Comparison of ENCODE assay signal across 13 cellular contexts in the genomic region with DNA sequence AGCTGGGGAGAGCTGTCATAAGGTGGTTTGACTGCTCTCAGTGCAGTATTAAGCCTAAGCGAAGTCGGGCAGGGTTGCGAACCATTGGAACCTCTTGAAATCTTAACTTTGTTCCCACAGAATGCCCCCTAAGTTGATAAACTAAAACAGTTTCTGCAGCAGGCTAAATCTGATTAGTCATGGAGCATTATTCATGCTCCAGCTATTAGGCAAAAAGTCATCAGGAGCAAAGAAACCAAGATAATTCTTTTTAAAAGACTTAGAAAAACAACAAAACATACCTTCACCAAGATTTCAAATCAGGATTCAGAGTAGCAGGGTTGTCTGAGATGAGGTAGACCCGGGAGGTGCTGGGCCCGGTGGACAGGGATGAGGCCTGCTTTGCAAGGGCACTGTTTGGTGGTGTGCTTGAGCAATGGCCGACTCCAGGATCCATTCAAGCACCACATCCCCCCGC.
DNase-seq lines count a peak whose midpoint lies in the region; FAIRE-seq and TF ChIP-seq lines count a peak whose summit lies in the region.
"Had no signal": no experiment of that assay in that cellular context is flagged by ENCODE, and none has a peak within 500 bp of the region (broad histone marks: within the 10 kb centered on the region; RNA-seq: fewer than 3 reads in every experiment).

No MANE protein-coding gene starts in this region.

- H3K4me3 Mint-ChIP-seq in H9: no peak overlapping the region
- H3K4me3 Mint-ChIP-seq in astrocyte (ENCODE audit: unreplicated experiment): no peak overlapping the region
- H3K4me3 Mint-ChIP-seq in Calu3 (ENCODE audit: low read depth, unreplicated experiment): no peak overlapping the region
- H3K4me3 Mint-ChIP-seq: activated naive CD4-positive, alpha-beta T cell treated with anti-CD3 and anti-CD28 coated beads, Interleukin-2, amount 10 ng/mL, durations not matched to agents 7 days and 5 days had no signal

- H3K4ac ChIP-seq in H9 (ENCODE audit: low read depth, low read length): no peak overlapping the region

- H3K4me3 ChIP-seq in astrocyte (ENCODE audit: insufficient read depth, low read depth, low read length) (no peak overlapping the region), subcutaneous abdominal adipose tissue (ENCODE audit: low read depth in 1 of 5, low read length in 5 of 5) (no peak overlapping the region), kidney (ENCODE audit: low read length in 2 of 2) (no peak overlapping the region)
- H3K4me3 ChIP-seq: prostate gland had no signal

- H3K9me3 Mint-ChIP-seq in H9: no peaks in the 10 kb centered on the region
- H3K9me3 Mint-ChIP-seq in astrocyte (ENCODE audit: unreplicated experiment): no peaks in the 10 kb centered on the region
- H3K9me3 Mint-ChIP-seq in Calu3 (ENCODE audit: low read depth, unreplicated experiment): no peaks in the 10 kb centered on the region
- H3K9me3 Mint-ChIP-seq: activated naive CD4-positive, alpha-beta T cell treated with anti-CD3 and anti-CD28 coated beads, Interleukin-2, amount 10 ng/mL, durations not matched to agents 7 days and 5 days had no signal

- FAIRE-seq in astrocyte (lab: Jason Lieb, UNC): peak; percentile 73
- no peak for FAIRE-seq in kidney (lab: Jason Lieb, UNC)

- H3K27me3 Mint-ChIP-seq in H9 (ENCODE audit: low read depth) (no peaks in the 10 kb centered on the region), astrocyte (ENCODE audit: low read depth, unreplicated experiment) (no peaks in the 10 kb centered on the region), Calu3 (ENCODE audit: unreplicated experiment) (no peaks in the 10 kb centered on the region)

- BruUV-seq in Calu3 (replicated peaks; lab: Mats Ljungman, UMichigan): no TSS peak

- H3K27me3 ChIP-seq in H9 (ENCODE audit: insufficient read depth, low read length) (no peaks in the 10 kb centered on the region), astrocyte (ENCODE audit: insufficient read depth, low read length) (no peaks in the 10 kb centered on the region), subcutaneous abdominal adipose tissue (ENCODE audit: control insufficient read depth in 5 of 5, insufficient read depth in 4 of 5, low read length in 5 of 5) (no peaks in the 10 kb centered on the region)

- H3K27ac Mint-ChIP-seq in H9 (peak overlapping the region in 2 of 3 experiments; percentile 37 to 49; a peak in 3 of 7 replicates), astrocyte (ENCODE audit: unreplicated experiment) (peak overlapping the region; percentile 82), Calu3 (ENCODE audit: unreplicated experiment) (no peak overlapping the region)
- H3K27ac Mint-ChIP-seq: activated naive CD4-positive, alpha-beta T cell treated with anti-CD3 and anti-CD28 coated beads, Interleukin-2, amount 10 ng/mL, durations not matched to agents 7 days and 5 days had no signal

- H3K9me3 ChIP-seq in H9 (ENCODE audit: control insufficient read depth, low read depth, low read length): no peaks in the 10 kb centered on the region
- no peaks in the 10 kb centered on the region for H3K9me3 ChIP-seq in astrocyte (ENCODE audit: insufficient read depth, low read depth, low read length)
- H3K9me3 ChIP-seq in subcutaneous abdominal adipose tissue (ENCODE audit: control insufficient read depth in 5 of 5, low read length in 5 of 5): no peaks in the 10 kb centered on the region
- no peaks in the 10 kb centered on the region for H3K9me3 ChIP-seq in kidney (ENCODE audit: control insufficient read depth in 1 of 2, low read length in 2 of 2)
- H3K9me3 ChIP-seq: prostate gland had no signal

- H2BK12ac ChIP-seq in H9 (ENCODE audit: insufficient read length, low read depth, low read length): no peak overlapping the region

- H3K18ac ChIP-seq in H9 (ENCODE audit: insufficient read length, low read depth, low read length): no peak overlapping the region

- H4K5ac ChIP-seq in H9 (ENCODE audit: insufficient read length, low read depth, low read length): no peak overlapping the region

- intact Hi-C loops in kidney (cut with DNase I): no loop called here
- intact Hi-C loops in Calu3 (cut with micrococcal nuclease; ENCODE audit: unreplicated experiment): no loop called here

- H3K27ac ChIP-seq in H9 (ENCODE audit: insufficient read length, low read depth, low read length) (no peak overlapping the region), astrocyte (ENCODE audit: low read depth, low read length) (peak overlapping the region; percentile 76), subcutaneous abdominal adipose tissue (ENCODE audit: low read depth, low read length) (peak overlapping the region; percentile 93), kidney (ENCODE audit: low read depth in 2 of 2, low read length in 2 of 2) (no peak overlapping the region)
- H3K27ac ChIP-seq: KMS-11, WERI-Rb-1 had no signal

- no peaks in the 10 kb centered on the region for H3K79me1 ChIP-seq in H9 (ENCODE audit: insufficient read depth, low read depth, low read length, poor library complexity, severe bottlenecking)

- no peak overlapping the region; the same call in 1 of the 2 replicates for H3K14ac ChIP-seq in H9 (ENCODE audit: insufficient read depth, low read length)

- no peak overlapping the region for H2BK20ac ChIP-seq in H9 (ENCODE audit: low read depth, low read length, poor library complexity, severe bottlenecking)

- H3K9ac ChIP-seq in H9 (ENCODE audit: extremely low read depth, insufficient read length, low read length) (no peak overlapping the region), astrocyte (ENCODE audit: low read length) (peak overlapping the region; percentile 43), subcutaneous abdominal adipose tissue (ENCODE audit: low read length in 5 of 5) (peak overlapping the region in 1 of 5 donors; percentile 68), kidney (ENCODE audit: low read length in 2 of 2) (no peak overlapping the region)
- H3K9ac ChIP-seq: KMS-11 had no signal

- no peak overlapping the region for H2BK5ac ChIP-seq in H9 (ENCODE audit: insufficient read length, low read length)

- H3K4me2 ChIP-seq in H9 (ENCODE audit: insufficient read depth, insufficient read length, low read length) (no peak overlapping the region), astrocyte (ENCODE audit: low read length) (peak overlapping the region; percentile 71)
- H3K4me2 ChIP-seq: KMS-11 had no signal

- no peak overlapping the region for H4K8ac ChIP-seq in H9 (replicated peaks; ENCODE audit: insufficient read length, low read depth, low read length)

- no peaks in the 10 kb centered on the region for H3K79me2 ChIP-seq in H9 (ENCODE audit: insufficient read depth, low read length)
- no peaks in the 10 kb centered on the region for H3K79me2 ChIP-seq in astrocyte (ENCODE audit: insufficient read depth, low read length)

- H2BK15ac ChIP-seq in H9 (ENCODE audit: low read depth, low read length): no peak overlapping the region

- H3K56ac ChIP-seq in H9 (ENCODE audit: insufficient read length, low read depth, low read length): no peak overlapping the region

- no peak overlapping the region for H2BK120ac ChIP-seq in H9 (ENCODE audit: low read depth, low read length, poor library complexity, severe bottlenecking)

- H3K36me3 Mint-ChIP-seq in H9 (ENCODE audit: insufficient read depth in 1 of 3, low read depth in 3 of 3): no peaks in the 10 kb centered on the region
- no peaks in the 10 kb centered on the region for H3K36me3 Mint-ChIP-seq in astrocyte (ENCODE audit: low read depth, unreplicated experiment)
- H3K36me3 Mint-ChIP-seq in Calu3 (ENCODE audit: insufficient read depth, unreplicated experiment): no peaks in the 10 kb centered on the region
- H3K36me3 Mint-ChIP-seq: activated naive CD4-positive, alpha-beta T cell treated with anti-CD3 and anti-CD28 coated beads, Interleukin-2, amount 10 ng/mL, durations not matched to agents 7 days and 5 days had no signal

- no CpG with 5 or more reads among the region's 7 CpGs for WGBS in H9 (ENCODE audit: extremely low coverage, insufficient read length, low lambda C conversion rate)

- no peaks in the 10 kb centered on the region for H3K23me2 ChIP-seq in H9 (ENCODE audit: insufficient read length, low read depth, low read length, poor library complexity, severe bottlenecking)

- no peak overlapping the region for H4K91ac ChIP-seq in H9 (ENCODE audit: insufficient read length, low read depth, low read length)

- CTCF ChIA-PET in Calu3 (lab: Charles Lee): interaction anchor here (0.5 kb wide), 1 partner anchor 20 kb away, joined by 3 read pairs; no protein-coding TSS in a partner anchor

- DNase-seq in H9 (no peak), astrocyte (ENCODE audit: low read depth) (peak; percentile 82), iris pigment epithelial cell (ENCODE audit: low read depth) (peak; percentile 82), kidney (no peak), Calu3 (no peak)
- DNase-seq in activated CD4-positive, alpha-beta T cell treated with anti-CD3 and anti-CD28 coated beads for 48 hours: no peak
- DNase-seq in activated CD8-positive, alpha-beta memory T cell treated with anti-CD3 and anti-CD28 coated beads, Interleukin-2, amount 50 U/mL, for 48 hours: no peak
- DNase-seq: activated naive CD4-positive, alpha-beta T cell treated with anti-CD3 and anti-CD28 coated beads, Interleukin-2, amount 10 ng/mL, durations not matched to agents 7 days and 5 days; DMS79 treated with DMSO at 0.1 percent for 48 hours; WERI-Rb-1 had no signal

- no peak overlapping the region for H3T11ph ChIP-seq in H9 (ENCODE audit: low read length)

- H3K36me3 ChIP-seq in astrocyte (ENCODE audit: insufficient read depth, low read length): no peaks in the 10 kb centered on the region
- H3K36me3 ChIP-seq in subcutaneous abdominal adipose tissue (ENCODE audit: control insufficient read depth in 5 of 5, insufficient read depth in 5 of 5, low read length in 5 of 5): no peaks in the 10 kb centered on the region
- no peaks in the 10 kb centered on the region for H3K36me3 ChIP-seq in kidney (ENCODE audit: control insufficient read depth in 1 of 2, insufficient read depth in 2 of 2, low read length in 2 of 2)
- H3K36me3 ChIP-seq: prostate gland, WERI-Rb-1 had no signal

- no peak overlapping the region for H2AK5ac ChIP-seq in H9 (ENCODE audit: insufficient read length, low read length)

- TF ChIP-seq CTCF in H9 (conservative IDR thresholded peaks at IDR 0.05) (no peak), astrocyte (IDR thresholded peaks at IDR 0.05; ENCODE audit: insufficient read depth, low read depth, low read length) (no peak), kidney (IDR thresholded peaks at IDR 0.05; ENCODE audit: borderline replicate concordance, extremely low read depth, insufficient read depth) (no peak), Calu3 (IDR thresholded peaks at IDR 0.05; ENCODE audit: unreplicated experiment) (no peak)

- H2AFZ ChIP-seq in H9 (ENCODE audit: low read length) (no peak overlapping the region), astrocyte (ENCODE audit: low read depth, low read length) (peak overlapping the region; percentile 33)

- H3K23ac ChIP-seq in H9 (ENCODE audit: insufficient read length, low read depth, low read length): no peak overlapping the region

- H3K4me1 Mint-ChIP-seq in H9: peaks cover 43 to 45% of the 10 kb centered on the region in 2 experiments
- peaks cover 43% of the 10 kb centered on the region for H3K4me1 Mint-ChIP-seq in astrocyte (ENCODE audit: low read depth, unreplicated experiment)
- peaks cover 45% of the 10 kb centered on the region for H3K4me1 Mint-ChIP-seq in Calu3 (ENCODE audit: low read depth, unreplicated experiment)

- H4K20me1 ChIP-seq in H9 (ENCODE audit: control insufficient read depth, insufficient read depth, insufficient read length) (no peaks in the 10 kb centered on the region), astrocyte (ENCODE audit: insufficient read depth, low read length) (no peaks in the 10 kb centered on the region)

- peaks cover 6% of the 10 kb centered on the region; the same call in 1 of the 2 replicates for H3K4me1 ChIP-seq in H9 (ENCODE audit: insufficient read depth, low read length)
- peaks cover 33% of the 10 kb centered on the region for H3K4me1 ChIP-seq in astrocyte (ENCODE audit: insufficient read depth, low read length)
- peaks cover 9 to 48% (median 41%) of the 10 kb centered on the region in 5 donors for H3K4me1 ChIP-seq in subcutaneous abdominal adipose tissue (ENCODE audit: control insufficient read depth in 5 of 5, insufficient read depth in 5 of 5, low read length in 5 of 5)
- peaks cover 2 to 5% of the 10 kb centered on the region in 2 donors for H3K4me1 ChIP-seq in kidney (ENCODE audit: control insufficient read depth in 1 of 2, insufficient read depth in 1 of 2, low read depth in 1 of 2, low read length in 2 of 2)

Comparison
In these comparisons a context has a peak if more than half of its experiments do, and no peak if none do; other contexts are left out.
1. DNase-seq: peak in astrocyte (single experiment) and iris pigment epithelial cell (single experiment); none in H9 (single experiment), activated CD4-positive, alpha-beta T cell treated with anti-CD3 and anti-CD28 coated beads for 48 hours (single experiment), activated CD8-positive, alpha-beta memory T cell treated with anti-CD3 and anti-CD28 coated beads, Interleukin-2, amount 50 U/mL, for 48 hours (single experiment), kidney (single experiment) and Calu3 (single experiment).
2. H3K27ac ChIP-seq: peak in astrocyte (single experiment) and subcutaneous abdominal adipose tissue (single experiment); none in H9 (single experiment) and kidney (0 of 2).